Comparison of ENCODE assay signal across 1 cellular context in genomic region chr4:26857278-26858034, GRCh38.
TF ChIP-seq lines count a peak whose summit lies in the region.

No MANE protein-coding gene starts in this region.

TF ChIP-seq in K562, 482 proteins besides CTCF, POLR2A, EP300 and RAD21 (continued from another document and continues in another):
- TF ChIP-seq, protein P1, sequence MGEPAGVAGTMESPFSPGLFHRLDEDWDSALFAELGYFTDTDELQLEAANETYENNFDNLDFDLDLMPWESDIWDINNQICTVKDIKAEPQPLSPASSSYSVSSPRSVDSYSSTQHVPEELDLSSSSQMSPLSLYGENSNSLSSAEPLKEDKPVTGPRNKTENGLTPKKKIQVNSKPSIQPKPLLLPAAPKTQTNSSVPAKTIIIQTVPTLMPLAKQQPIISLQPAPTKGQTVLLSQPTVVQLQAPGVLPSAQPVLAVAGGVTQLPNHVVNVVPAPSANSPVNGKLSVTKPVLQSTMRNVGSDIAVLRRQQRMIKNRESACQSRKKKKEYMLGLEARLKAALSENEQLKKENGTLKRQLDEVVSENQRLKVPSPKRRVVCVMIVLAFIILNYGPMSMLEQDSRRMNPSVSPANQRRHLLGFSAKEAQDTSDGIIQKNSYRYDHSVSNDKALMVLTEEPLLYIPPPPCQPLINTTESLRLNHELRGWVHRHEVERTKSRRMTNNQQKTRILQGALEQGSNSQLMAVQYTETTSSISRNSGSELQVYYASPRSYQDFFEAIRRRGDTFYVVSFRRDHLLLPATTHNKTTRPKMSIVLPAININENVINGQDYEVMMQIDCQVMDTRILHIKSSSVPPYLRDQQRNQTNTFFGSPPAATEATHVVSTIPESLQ (CRISPR knock-in tag; IDR thresholded peaks at IDR 0.05): no peak
- TF ChIP-seq ZNF445 (CRISPR knock-in tag; IDR thresholded peaks at IDR 0.05; ENCODE audit: low read depth): no peak
- peak; percentile 32; the same call in 1 of the 2 replicates for TF ChIP-seq CREB3L1 (IDR thresholded peaks at IDR 0.05; ENCODE audit: borderline replicate concordance, low read depth)
- no peak for TF ChIP-seq ZNF79 (CRISPR knock-in tag; IDR thresholded peaks at IDR 0.05; ENCODE audit: low read depth)
- TF ChIP-seq ZNF740 (CRISPR knock-in tag; IDR thresholded peaks at IDR 0.05): no peak
- no peak for TF ChIP-seq ZNF740 (tag; IDR thresholded peaks at IDR 0.05)
- peak; percentile 82 for TF ChIP-seq SUPT5H (IDR thresholded peaks at IDR 0.05)
- TF ChIP-seq, protein P2, sequence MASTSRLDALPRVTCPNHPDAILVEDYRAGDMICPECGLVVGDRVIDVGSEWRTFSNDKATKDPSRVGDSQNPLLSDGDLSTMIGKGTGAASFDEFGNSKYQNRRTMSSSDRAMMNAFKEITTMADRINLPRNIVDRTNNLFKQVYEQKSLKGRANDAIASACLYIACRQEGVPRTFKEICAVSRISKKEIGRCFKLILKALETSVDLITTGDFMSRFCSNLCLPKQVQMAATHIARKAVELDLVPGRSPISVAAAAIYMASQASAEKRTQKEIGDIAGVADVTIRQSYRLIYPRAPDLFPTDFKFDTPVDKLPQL (IDR thresholded peaks at IDR 0.05; ENCODE audit: extremely low read depth, insufficient read length): no peak
- no peak for TF ChIP-seq TAF7 (tag; IDR thresholded peaks at IDR 0.05)
- no peak for TF ChIP-seq FOXP1 (CRISPR knock-in tag; IDR thresholded peaks at IDR 0.05)
- TF ChIP-seq ZFP36 (IDR thresholded peaks at IDR 0.05; ENCODE audit: low read depth, low read length, partially characterized antibody): no peak
- TF ChIP-seq PPARD (CRISPR knock-in tag; IDR thresholded peaks at IDR 0.05): no peak
- no peak for TF ChIP-seq TSC22D4 (tag; IDR thresholded peaks at IDR 0.05)
- TF ChIP-seq, protein P3, sequence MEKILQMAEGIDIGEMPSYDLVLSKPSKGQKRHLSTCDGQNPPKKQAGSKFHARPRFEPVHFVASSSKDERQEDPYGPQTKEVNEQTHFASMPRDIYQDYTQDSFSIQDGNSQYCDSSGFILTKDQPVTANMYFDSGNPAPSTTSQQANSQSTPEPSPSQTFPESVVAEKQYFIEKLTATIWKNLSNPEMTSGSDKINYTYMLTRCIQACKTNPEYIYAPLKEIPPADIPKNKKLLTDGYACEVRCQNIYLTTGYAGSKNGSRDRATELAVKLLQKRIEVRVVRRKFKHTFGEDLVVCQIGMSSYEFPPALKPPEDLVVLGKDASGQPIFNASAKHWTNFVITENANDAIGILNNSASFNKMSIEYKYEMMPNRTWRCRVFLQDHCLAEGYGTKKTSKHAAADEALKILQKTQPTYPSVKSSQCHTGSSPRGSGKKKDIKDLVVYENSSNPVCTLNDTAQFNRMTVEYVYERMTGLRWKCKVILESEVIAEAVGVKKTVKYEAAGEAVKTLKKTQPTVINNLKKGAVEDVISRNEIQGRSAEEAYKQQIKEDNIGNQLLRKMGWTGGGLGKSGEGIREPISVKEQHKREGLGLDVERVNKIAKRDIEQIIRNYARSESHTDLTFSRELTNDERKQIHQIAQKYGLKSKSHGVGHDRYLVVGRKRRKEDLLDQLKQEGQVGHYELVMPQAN (IDR thresholded peaks at IDR 0.05; ENCODE audit: borderline replicate concordance): no peak
- no peak for TF ChIP-seq NR4A1 (CRISPR knock-in tag; IDR thresholded peaks at IDR 0.05)
- no peak for TF ChIP-seq NR4A1 (tag; IDR thresholded peaks at IDR 0.05)
- no peak for TF ChIP-seq NFATC3 (IDR thresholded peaks at IDR 0.05)
- TF ChIP-seq KAT8 (IDR thresholded peaks at IDR 0.05; ENCODE audit: low read depth): no peak
- TF ChIP-seq, protein P4, sequence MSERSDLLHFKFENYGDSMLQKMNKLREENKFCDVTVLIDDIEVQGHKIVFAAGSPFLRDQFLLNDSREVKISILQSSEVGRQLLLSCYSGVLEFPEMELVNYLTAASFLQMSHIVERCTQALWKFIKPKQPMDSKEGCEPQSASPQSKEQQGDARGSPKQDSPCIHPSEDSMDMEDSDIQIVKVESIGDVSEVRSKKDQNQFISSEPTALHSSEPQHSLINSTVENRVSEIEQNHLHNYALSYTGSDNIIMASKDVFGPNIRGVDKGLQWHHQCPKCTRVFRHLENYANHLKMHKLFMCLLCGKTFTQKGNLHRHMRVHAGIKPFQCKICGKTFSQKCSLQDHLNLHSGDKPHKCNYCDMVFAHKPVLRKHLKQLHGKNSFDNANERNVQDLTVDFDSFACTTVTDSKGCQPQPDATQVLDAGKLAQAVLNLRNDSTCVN (CRISPR knock-in tag; IDR thresholded peaks at IDR 0.05): no peak
- TF ChIP-seq ZNF57 (CRISPR knock-in tag; IDR thresholded peaks at IDR 0.05): no peak
- peak; percentile 34; the same call in 1 of the 2 replicates for TF ChIP-seq MBD2 (IDR thresholded peaks at IDR 0.05; ENCODE audit: borderline replicate concordance, low read depth)
- TF ChIP-seq KDM2B (CRISPR knock-in tag; IDR thresholded peaks at IDR 0.05): no peak
- TF ChIP-seq U2AF2 (optimal IDR thresholded peaks at IDR 0.05; ENCODE audit: low read depth, low read length): no peak
- no peak for TF ChIP-seq BMI1 (IDR thresholded peaks at IDR 0.05; ENCODE audit: low read length)
- no peak for TF ChIP-seq GATAD2A (IDR thresholded peaks at IDR 0.05)
- TF ChIP-seq PYGO2 (tag; IDR thresholded peaks at IDR 0.05): no peak
- TF ChIP-seq ARID4B (CRISPR knock-in tag; IDR thresholded peaks at IDR 0.05): no peak
- TF ChIP-seq IRF1 (CRISPR knock-in tag; IDR thresholded peaks at IDR 0.05; ENCODE audit: borderline replicate concordance): no peak
- TF ChIP-seq RBFOX2 (IDR thresholded peaks at IDR 0.05; ENCODE audit: low read depth, low read length): peak; percentile 91
- TF ChIP-seq CBFA2T2 (conservative IDR thresholded peaks at IDR 0.05): no peak
- no peak; a peak in 1 of 4 replicates for TF ChIP-seq HDAC1 (IDR thresholded peaks at IDR 0.05)
- no peak for TF ChIP-seq CSDE1 (IDR thresholded peaks at IDR 0.05)
- TF ChIP-seq GMEB1 (CRISPR knock-in tag; IDR thresholded peaks at IDR 0.05): peak; percentile 63
- TF ChIP-seq MAFG (tag; conservative IDR thresholded peaks at IDR 0.05): no peak
- no peak for TF ChIP-seq FOS (IDR thresholded peaks at IDR 0.05; ENCODE audit: extremely low read depth, insufficient read length)
- TF ChIP-seq, protein P5, sequence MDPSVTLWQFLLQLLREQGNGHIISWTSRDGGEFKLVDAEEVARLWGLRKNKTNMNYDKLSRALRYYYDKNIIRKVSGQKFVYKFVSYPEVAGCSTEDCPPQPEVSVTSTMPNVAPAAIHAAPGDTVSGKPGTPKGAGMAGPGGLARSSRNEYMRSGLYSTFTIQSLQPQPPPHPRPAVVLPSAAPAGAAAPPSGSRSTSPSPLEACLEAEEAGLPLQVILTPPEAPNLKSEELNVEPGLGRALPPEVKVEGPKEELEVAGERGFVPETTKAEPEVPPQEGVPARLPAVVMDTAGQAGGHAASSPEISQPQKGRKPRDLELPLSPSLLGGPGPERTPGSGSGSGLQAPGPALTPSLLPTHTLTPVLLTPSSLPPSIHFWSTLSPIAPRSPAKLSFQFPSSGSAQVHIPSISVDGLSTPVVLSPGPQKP (CRISPR knock-in tag; IDR thresholded peaks at IDR 0.05): no peak
- TF ChIP-seq NR1H2 (CRISPR knock-in tag; IDR thresholded peaks at IDR 0.05): no peak
- no peak for TF ChIP-seq HDAC8 (tag; IDR thresholded peaks at IDR 0.05)
- TF ChIP-seq, protein P6, sequence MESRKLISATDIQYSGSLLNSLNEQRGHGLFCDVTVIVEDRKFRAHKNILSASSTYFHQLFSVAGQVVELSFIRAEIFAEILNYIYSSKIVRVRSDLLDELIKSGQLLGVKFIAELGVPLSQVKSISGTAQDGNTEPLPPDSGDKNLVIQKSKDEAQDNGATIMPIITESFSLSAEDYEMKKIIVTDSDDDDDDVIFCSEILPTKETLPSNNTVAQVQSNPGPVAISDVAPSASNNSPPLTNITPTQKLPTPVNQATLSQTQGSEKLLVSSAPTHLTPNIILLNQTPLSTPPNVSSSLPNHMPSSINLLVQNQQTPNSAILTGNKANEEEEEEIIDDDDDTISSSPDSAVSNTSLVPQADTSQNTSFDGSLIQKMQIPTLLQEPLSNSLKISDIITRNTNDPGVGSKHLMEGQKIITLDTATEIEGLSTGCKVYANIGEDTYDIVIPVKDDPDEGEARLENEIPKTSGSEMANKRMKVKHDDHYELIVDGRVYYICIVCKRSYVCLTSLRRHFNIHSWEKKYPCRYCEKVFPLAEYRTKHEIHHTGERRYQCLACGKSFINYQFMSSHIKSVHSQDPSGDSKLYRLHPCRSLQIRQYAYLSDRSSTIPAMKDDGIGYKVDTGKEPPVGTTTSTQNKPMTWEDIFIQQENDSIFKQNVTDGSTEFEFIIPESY (CRISPR knock-in tag; IDR thresholded peaks at IDR 0.05): no peak; the same call in 1 of the 2 replicates
- peak; percentile 81 for TF ChIP-seq CCNT2 (IDR thresholded peaks at IDR 0.05; ENCODE audit: borderline replicate concordance, extremely low read depth, insufficient read length, low read depth, low read length)
- no peak for TF ChIP-seq ADNP (tag; IDR thresholded peaks at IDR 0.05)
- no peak for TF ChIP-seq MTF1 (CRISPR knock-in tag; IDR thresholded peaks at IDR 0.05; ENCODE audit: borderline replicate concordance)
- TF ChIP-seq SETDB1 (IDR thresholded peaks at IDR 0.05; ENCODE audit: low read length): no peak
- TF ChIP-seq SAP30 (IDR thresholded peaks at IDR 0.05; ENCODE audit: borderline replicate concordance, insufficient read depth, low read depth, low read length, poor library complexity, severe bottlenecking): no peak
- no peak for TF ChIP-seq ZNF184 (CRISPR knock-in tag; IDR thresholded peaks at IDR 0.05)
- no peak for TF ChIP-seq PURB (CRISPR knock-in tag; IDR thresholded peaks at IDR 0.05; ENCODE audit: low read depth)
- no peak for TF ChIP-seq U2AF1 (optimal IDR thresholded peaks at IDR 0.05; ENCODE audit: low read depth, low read length)
